Comparison of ENCODE assay signal across 11 cellular contexts in genomic region chr17:48240562-48241130, GRCh38.
DNase-seq lines count a peak whose midpoint lies in the region; FAIRE-seq and TF ChIP-seq lines count a peak whose summit lies in the region.
"Had no signal": no experiment of that assay in that cellular context is flagged by ENCODE, and none has a peak within 500 bp of the region (broad histone marks: within the 10 kb centered on the region; RNA-seq: fewer than 3 reads in every experiment).

No MANE protein-coding gene starts in this region.

- 26% methylated on average over 2 of the region's 2 CpGs for WGBS in suprapubic skin
- WGBS in esophagus muscularis mucosa = 41% methylated on average over 2 of the region's 2 CpGs

- H3K4me3 ChIP-seq in breast epithelium (no peak overlapping the region), MG63 (no peak overlapping the region), endothelial cell of umbilical vein (replicated peaks in 1 of 3; ENCODE audit: insufficient read depth in 1 of 3, low read depth in 1 of 3, low read length in 3 of 3) (no peak overlapping the region), suprapubic skin (no peak overlapping the region), esophagus muscularis mucosa (no peak overlapping the region)
- H3K4me3 ChIP-seq: tibial nerve had no signal

- H3K27me3 Mint-ChIP-seq in MCF 10A (ENCODE audit: insufficient read depth, unreplicated experiment) = no peaks in the 10 kb centered on the region
- H3K27me3 Mint-ChIP-seq: activated CD4-positive, alpha-beta memory T cell treated with anti-CD3 and anti-CD28 coated beads for 36 hours had no signal

- no peaks in the 10 kb centered on the region for H3K9me1 ChIP-seq in endothelial cell of umbilical vein (replicated peaks; ENCODE audit: control insufficient read depth, extremely low read depth, insufficient read depth, low read length)

- H3K4me1 Mint-ChIP-seq in MCF 10A (ENCODE audit: insufficient read depth, unreplicated experiment) = peaks cover 18% of the 10 kb centered on the region

- FAIRE-seq in endothelial cell of umbilical vein (lab: Jason Lieb, UNC) = peak; percentile 37

- DNase-seq in breast epithelium (ENCODE audit: low spot score in 2 of 2) (no peak), MCF 10A (ENCODE audit: unreplicated experiment) (no peak), MG63 (peak; percentile 58), endothelial cell of umbilical vein (ENCODE audit: low read depth, low spot score) (peak; percentile 53), suprapubic skin (ENCODE audit: low spot score in 2 of 2) (no peak), esophagus muscularis mucosa (ENCODE audit: extremely low spot score) (no peak), AML-193 (lab: John Stamatoyannopoulos, UW) (no peak), NCI-H2029 treated with DMSO at 0.1 percent for 48 hours (lab: John Stamatoyannopoulos, UW) (no peak)
- DNase-seq: central memory CD4-positive, alpha-beta T cell had no signal

- peaks cover 0 to 16% of the 10 kb centered on the region in 2 donors for H3K4me1 ChIP-seq in breast epithelium
- peaks cover 94% of the 10 kb centered on the region for H3K4me1 ChIP-seq in endothelial cell of umbilical vein (ENCODE audit: control insufficient read depth, extremely low read depth, insufficient read depth, low read length)
- H3K4me1 ChIP-seq in suprapubic skin = peaks cover 20% of the 10 kb centered on the region
- H3K4me1 ChIP-seq in esophagus muscularis mucosa = peaks cover 23 to 26% (median 24%) of the 10 kb centered on the region in 4 donors

- H3K36me3 Mint-ChIP-seq in MCF 10A (ENCODE audit: insufficient read depth, unreplicated experiment) = no peaks in the 10 kb centered on the region

- H3K9me3 Mint-ChIP-seq in MCF 10A (ENCODE audit: unreplicated experiment) = no peaks in the 10 kb centered on the region
- H3K9me3 Mint-ChIP-seq: activated CD4-positive, alpha-beta memory T cell treated with anti-CD3 and anti-CD28 coated beads for 36 hours had no signal

- TF ChIP-seq EP300 in suprapubic skin (IDR thresholded peaks at IDR 0.05) (no peak), esophagus muscularis mucosa (IDR thresholded peaks at IDR 0.05) (no peak)

- H2AFZ ChIP-seq in endothelial cell of umbilical vein (ENCODE audit: low read depth, low read length) = no peak overlapping the region

- H3K9ac ChIP-seq in endothelial cell of umbilical vein (replicated peaks; ENCODE audit: extremely low read depth, insufficient read depth, low read length) = peak overlapping the region; percentile 74

- no peaks in the 10 kb centered on the region for H3K27me3 ChIP-seq in breast epithelium
- no peaks in the 10 kb centered on the region for H3K27me3 ChIP-seq in MG63
- no peaks in the 10 kb centered on the region for H3K27me3 ChIP-seq in endothelial cell of umbilical vein (ENCODE audit: control insufficient read depth in 2 of 2, insufficient read depth in 2 of 2, low read length in 2 of 2)
- peaks cover 2% of the 10 kb centered on the region for H3K27me3 ChIP-seq in suprapubic skin
- peaks cover 0 to 8% (median 2%) of the 10 kb centered on the region in 4 donors for H3K27me3 ChIP-seq in esophagus muscularis mucosa

- TF ChIP-seq POLR2A in breast epithelium (IDR thresholded peaks at IDR 0.05) = no peak
- TF ChIP-seq POLR2A in endothelial cell of umbilical vein (IDR thresholded peaks at IDR 0.05; ENCODE audit: low read depth, low read length) = peak; percentile 21
- no peak for TF ChIP-seq POLR2A in suprapubic skin (IDR thresholded peaks at IDR 0.05)
- TF ChIP-seq POLR2A in esophagus muscularis mucosa (IDR thresholded peaks at IDR 0.05; ENCODE audit: low read depth) = no peak

- H3K4me3 Mint-ChIP-seq in MCF 10A (ENCODE audit: unreplicated experiment) = no peak overlapping the region
- H3K4me3 Mint-ChIP-seq: activated CD4-positive, alpha-beta memory T cell treated with anti-CD3 and anti-CD28 coated beads for 36 hours had no signal

- TF ChIP-seq CTCF in breast epithelium (IDR thresholded peaks at IDR 0.05) (no peak), MCF 10A (IDR thresholded peaks at IDR 0.05; ENCODE audit: unreplicated experiment) (no peak), endothelial cell of umbilical vein (IDR thresholded peaks at IDR 0.05; ENCODE audit: extremely low read depth in 1 of 2, insufficient read depth in 1 of 2, low read depth in 1 of 2, low read length in 2 of 2) (no peak), suprapubic skin (IDR thresholded peaks at IDR 0.05) (no peak), esophagus muscularis mucosa (IDR thresholded peaks at IDR 0.05) (no peak)

- POLR2A ChIA-PET in MCF 10A (lab: Yijun Ruan, JAX) = no interaction called here
- POLR2A ChIA-PET in endothelial cell of umbilical vein (lab: Charles Lee) = no interaction called here

- H3K79me2 ChIP-seq in endothelial cell of umbilical vein (ENCODE audit: control insufficient read depth, insufficient read depth, low read length) = no peaks in the 10 kb centered on the region

- intact Hi-C loops in breast epithelium (cut with DNase I; ENCODE audit: low total_unique reads) (loop anchor here (10.0 kb wide), 1 partner anchor 224 kb away; no protein-coding TSS in a partner anchor), MCF 10A (cut with micrococcal nuclease) (no loop called here), endothelial cell of umbilical vein (cut with micrococcal nuclease) (loop anchor here (5.0 to 10.0 kb wide), 3 partner anchors 138 to 216 kb away; partner anchors contain the start of genes CBX1 and NFE2L1), esophagus muscularis mucosa (cut with DNase I) (no loop called here)

- peak overlapping the region; percentile 50 for H3K4me2 ChIP-seq in endothelial cell of umbilical vein (ENCODE audit: insufficient read depth, low read length)

- dilution Hi-C loops in endothelial cell of umbilical vein (cut with MboI; ENCODE audit: extremely low pct_ligation_motif_present, low sequenced_read_pairs) = no loop called here

- no peak overlapping the region for H3K27ac Mint-ChIP-seq in MCF 10A (ENCODE audit: low read depth, unreplicated experiment)

- no TSS peak for BruUV-seq in MCF 10A (replicated peaks; lab: Mats Ljungman, UMichigan)
- BruUV-seq in endothelial cell of umbilical vein (replicated peaks; lab: Mats Ljungman, UMichigan) = no TSS peak

- H3K9me3 ChIP-seq in breast epithelium = no peaks in the 10 kb centered on the region
- no peaks in the 10 kb centered on the region for H3K9me3 ChIP-seq in MG63
- H3K9me3 ChIP-seq in endothelial cell of umbilical vein (replicated peaks; ENCODE audit: control insufficient read depth, insufficient read depth, low read length) = no peaks in the 10 kb centered on the region
- no peaks in the 10 kb centered on the region for H3K9me3 ChIP-seq in suprapubic skin
- H3K9me3 ChIP-seq in esophagus muscularis mucosa = no peaks in the 10 kb centered on the region
- H3K9me3 ChIP-seq: tibial nerve had no signal

- CTCF ChIA-PET in MCF 10A (lab: Yijun Ruan, JAX) (interaction anchor here (0.6 to 1.4 kb wide), 2 partner anchors 22 to 82 kb away, joined by 3 to 5 read pairs; no protein-coding TSS in a partner anchor), endothelial cell of umbilical vein (lab: Charles Lee) (interaction anchor here (0.8 to 20.0 kb wide), 4 partner anchors 10 to 372 kb away, joined by 3 to 289 read pairs (median 11); no protein-coding TSS in a partner anchor)

- H3K27ac ChIP-seq in breast epithelium (peak overlapping the region; percentile 52 to 68), endothelial cell of umbilical vein (ENCODE audit: insufficient read depth, low read depth, low read length) (peak overlapping the region; percentile 90), suprapubic skin (peak overlapping the region; percentile 45), esophagus muscularis mucosa (replicated peaks in 1 of 4) (peak overlapping the region in 2 of 4 donors; percentile 2 to 37)

- no peaks in the 10 kb centered on the region for H4K20me1 ChIP-seq in endothelial cell of umbilical vein (replicated peaks; ENCODE audit: control insufficient read depth, extremely low read depth, insufficient read depth, low read length)

- H3K36me3 ChIP-seq in breast epithelium = no peaks in the 10 kb centered on the region
- H3K36me3 ChIP-seq in MG63 = no peaks in the 10 kb centered on the region
- no peaks in the 10 kb centered on the region for H3K36me3 ChIP-seq in endothelial cell of umbilical vein (ENCODE audit: control insufficient read depth in 2 of 2, extremely low read depth in 1 of 2, insufficient read depth in 2 of 2, low read length in 2 of 2)
- no peaks in the 10 kb centered on the region for H3K36me3 ChIP-seq in suprapubic skin
- no peaks in the 10 kb centered on the region for H3K36me3 ChIP-seq in esophagus muscularis mucosa
- H3K36me3 ChIP-seq: tibial nerve had no signal

TF ChIP-seq in endothelial cell of umbilical vein, 7 proteins besides CTCF, POLR2A, EP300 and RAD21:
- TF ChIP-seq JUN (IDR thresholded peaks at IDR 0.05; ENCODE audit: borderline replicate concordance, insufficient read depth, insufficient read length, low read depth) (peak; percentile 77), POLR2AphosphoS5 (IDR thresholded peaks at IDR 0.05; ENCODE audit: insufficient read depth, low read depth, low read length) (peak; percentile 37), MAX (IDR thresholded peaks at IDR 0.05; ENCODE audit: insufficient read depth, insufficient read length) (no peak), GATA2 (IDR thresholded peaks at IDR 0.05; ENCODE audit: insufficient read depth, insufficient read length, low read depth, low read length) (no peak), MYC (IDR thresholded peaks at IDR 0.05; ENCODE audit: low read depth, low read length) (no peak), EZH2 (IDR thresholded peaks at IDR 0.05; ENCODE audit: borderline replicate concordance, low read depth, low read length, severe bottlenecking) (no peak), FOS (IDR thresholded peaks at IDR 0.05; ENCODE audit: borderline replicate concordance, insufficient read depth, low read length) (no peak)
TF ChIP-seq in endothelial cell of umbilical vein: peak in this region for 2.

Comparison
In these comparisons a context has a peak if more than half of its experiments do, and no peak if none do; other contexts are left out.
1. intact Hi-C loops: an anchor here in breast epithelium (10.0 kb wide) and endothelial cell of umbilical vein (5.0 to 10.0 kb wide); none called in MCF 10A and esophagus muscularis mucosa.
2. DNase-seq: peak in MG63 (single experiment) and endothelial cell of umbilical vein (single experiment); none in breast epithelium (0 of 2), MCF 10A (single experiment), suprapubic skin (0 of 2), esophagus muscularis mucosa (single experiment), AML-193 (0 of 2) and NCI-H2029 treated with DMSO at 0.1 percent for 48 hours (single experiment).